ENCODE assay signal across 7 cellular contexts in genomic region chr14:99729991-99730875, GRCh38. TPM values are rescaled to one million over a fixed set of nuclear protein-coding genes. Genes with fewer than 3 reads are reported as not detected.
DNase-seq lines count a peak whose midpoint lies in the region; ATAC-seq and TF ChIP-seq lines count a peak whose summit lies in the region.

No MANE protein-coding gene starts in this region.

- CTCF ChIA-PET in RWPE1 (lab: Yijun Ruan, JAX), result interaction anchor here (0.5 to 1.8 kb wide), 25 partner anchors 8 to 217 kb away, joined by 3 to 13 read pairs (median 4); partner anchors contain the start of gene EML1
- CTCF ChIA-PET in activated naive CD4-positive, alpha-beta T cell treated with anti-CD3 and anti-CD28 coated beads for 36 hours (lab: Charles Lee), result interaction anchor here (0.6 to 4.8 kb wide), 18 partner anchors 8 to 216 kb away, joined by 3 to 39 read pairs (median 3); no protein-coding TSS in a partner anchor

- intact Hi-C loops in activated naive CD4-positive, alpha-beta T cell treated with anti-CD3 and anti-CD28 coated beads for 36 hours (cut with micrococcal nuclease), result loop anchor here (1.0 kb wide), 1 partner anchor 155 kb away; no protein-coding TSS in a partner anchor
- intact Hi-C loops in cardiac septum (cut with DNase I), result loop anchor here (2.0 to 5.0 kb wide), 3 partner anchors 48 to 155 kb away; partner anchors contain the start of genes CYP46A1 and EML1

- peak; percentile 80 for ATAC-seq in GM18502 (IDR thresholded peaks at IDR 0.05; ENCODE audit: poor library complexity, unreplicated experiment)
- peak; percentile 62 for ATAC-seq in HG03432 (IDR thresholded peaks at IDR 0.05; ENCODE audit: unreplicated experiment)

- H3K27me3 Mint-ChIP-seq in activated naive CD4-positive, alpha-beta T cell treated with anti-CD3 and anti-CD28 coated beads for 36 hours (ENCODE audit: low read depth), result peaks cover 30% of the 10 kb centered on the region
- peaks cover 10% of the 10 kb centered on the region for H3K27me3 Mint-ChIP-seq in progenitor cell of endocrine pancreas

- H3K36me3 ChIP-seq in urinary bladder (ENCODE audit: insufficient read depth), result no peaks in the 10 kb centered on the region

- 5% methylated on average over 75 of the region's 75 CpGs for WGBS in urinary bladder

- DNase-seq in RWPE1 (ENCODE audit: low spot score) (peak; percentile 60), cardiac septum (ENCODE audit: low spot score) (peak; percentile 82), progenitor cell of endocrine pancreas (ENCODE audit: low spot score, unreplicated experiment) (peak; percentile 93)
- DNase-seq in activated naive CD4-positive, alpha-beta T cell treated with anti-CD3 and anti-CD28 coated beads for 36 hours, result peak; percentile 78

- peak overlapping the region; percentile 42 for H3K4me3 Mint-ChIP-seq in activated naive CD4-positive, alpha-beta T cell treated with anti-CD3 and anti-CD28 coated beads for 36 hours
- H3K4me3 Mint-ChIP-seq in progenitor cell of endocrine pancreas (ENCODE audit: low read depth), result peak overlapping the region; percentile 77

- POLR2A ChIA-PET in RWPE1 (lab: Yijun Ruan, JAX; ENCODE audit: low non-redundant PET), result no interaction called here

- H3K4me3 ChIP-seq in urinary bladder (ENCODE audit: low read depth, low read length), result peak overlapping the region; percentile 42

- H3K4me1 ChIP-seq in urinary bladder (ENCODE audit: insufficient read depth), result no peaks in the 10 kb centered on the region

- TF ChIP-seq CTCF in RWPE1 (conservative IDR thresholded peaks at IDR 0.05; ENCODE audit: low read depth), result peak; percentile 88
- peak; percentile 91 for TF ChIP-seq CTCF in progenitor cell of endocrine pancreas (IDR thresholded peaks at IDR 0.05; ENCODE audit: unreplicated experiment)

- H3K27ac ChIP-seq in RWPE1 (no peak overlapping the region), urinary bladder (ENCODE audit: low read depth) (no peak overlapping the region)

- H3K27ac Mint-ChIP-seq in activated naive CD4-positive, alpha-beta T cell treated with anti-CD3 and anti-CD28 coated beads for 36 hours, result no peak overlapping the region
- H3K27ac Mint-ChIP-seq in progenitor cell of endocrine pancreas, result peak overlapping the region; percentile 94

- H3K9me3 Mint-ChIP-seq in activated naive CD4-positive, alpha-beta T cell treated with anti-CD3 and anti-CD28 coated beads for 36 hours, result no peaks in the 10 kb centered on the region
- no peaks in the 10 kb centered on the region for H3K9me3 Mint-ChIP-seq in progenitor cell of endocrine pancreas (ENCODE audit: low read depth)

- no peaks in the 10 kb centered on the region for H3K36me3 Mint-ChIP-seq in activated naive CD4-positive, alpha-beta T cell treated with anti-CD3 and anti-CD28 coated beads for 36 hours (ENCODE audit: low read depth)
- H3K36me3 Mint-ChIP-seq in progenitor cell of endocrine pancreas (ENCODE audit: insufficient read depth), result no peaks in the 10 kb centered on the region

- peaks cover 2% of the 10 kb centered on the region for H3K4me1 Mint-ChIP-seq in activated naive CD4-positive, alpha-beta T cell treated with anti-CD3 and anti-CD28 coated beads for 36 hours (ENCODE audit: low read depth)
- peaks cover 10% of the 10 kb centered on the region for H3K4me1 Mint-ChIP-seq in progenitor cell of endocrine pancreas (ENCODE audit: low read depth)

RNA-seq across cellular contexts. Expression of gene CYP46A1, which starts 46.1 kb away (rescaled TPM):
- total RNA-seq in activated naive CD4-positive, alpha-beta T cell treated with anti-CD3 and anti-CD28 coated beads for 36 hours, result under 1 TPM; 0.10 to 0.12 TPM
- 5.5 TPM for total RNA-seq in cardiac septum
- 2.9 and 3.9 TPM in 2 replicates for total RNA-seq in progenitor cell of endocrine pancreas
- 2.7 TPM for total RNA-seq in urinary bladder
- 0.91 TPM for polyA plus RNA-seq in urinary bladder
